22 cellular contexts compared by ENCODE assay signal in the genomic region with DNA sequence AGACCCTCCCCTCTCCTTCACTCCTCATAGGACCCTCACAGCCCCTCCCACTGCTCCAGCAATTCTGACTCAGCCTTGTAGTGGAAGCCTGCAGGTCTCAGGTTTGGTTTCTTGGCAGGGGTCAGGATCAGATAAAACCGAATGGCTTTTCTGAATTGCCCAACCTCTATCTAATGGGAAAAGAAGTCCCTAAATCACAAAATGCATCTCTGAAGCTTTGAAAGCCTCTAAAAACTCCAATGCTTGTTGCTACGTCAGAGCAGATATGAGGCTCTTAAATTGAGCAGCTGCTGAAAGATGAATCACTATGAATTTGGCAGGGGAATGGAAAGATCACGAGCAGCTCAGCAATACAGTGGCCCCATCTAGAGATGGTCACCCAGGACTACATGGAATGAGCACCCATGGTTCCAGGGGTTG.
DNase-seq lines count a peak whose midpoint lies in the region; ATAC-seq, FAIRE-seq and TF ChIP-seq lines count a peak whose summit lies in the region.
"Had no signal": no experiment of that assay in that cellular context is flagged by ENCODE, and none has a peak within 500 bp of the region (broad histone marks: within the 10 kb centered on the region; RNA-seq: fewer than 3 reads in every experiment).

No MANE protein-coding gene starts in this region.

- no peaks in the 10 kb centered on the region for H4K20me1 ChIP-seq in keratinocyte (ENCODE audit: control insufficient read depth, extremely low read depth, insufficient read depth, low read length)

- peaks cover 23% of the 10 kb centered on the region; the same call in 1 of the 2 replicates for H3K9me3 Mint-ChIP-seq in HFFc6

- DNase-seq in AG09309 (ENCODE audit: low read depth) (no peak), HFFc6 (peak; percentile 98), cardiac fibroblast (ENCODE audit: low read depth in 2 of 2) (peak; percentile 94 to 96), keratinocyte (ENCODE audit: low read depth, low spot score) (no peak)
- no peak for DNase-seq in stimulated activated CD4-positive, alpha-beta T cell treated with anti-CD3 and anti-CD28 coated beads, Interleukin-2, amount 100 ng/mL, for 48 hours
- DNase-seq: activated CD4-positive, alpha-beta T cell treated with anti-CD3 and anti-CD28 coated beads, Interleukin-2, amount 50 U/mL, for 4 hours; activated naive CD4-positive, alpha-beta T cell treated with anti-CD3 and anti-CD28 coated beads, Interleukin-2, amount 10 ng/mL, durations not matched to agents 7 days and 5 days; cortex of kidney; naive thymus-derived CD4-positive, alpha-beta T cell; NCI-H146; NCI-H2171 treated with DMSO at 0.1 percent for 48 hours; Peyer's patch; stimulated activated CD4-positive, alpha-beta T cell treated with anti-CD3 and anti-CD28 coated beads, Interleukin-4, amount 100 ng/mL, for 1 hour had no signal

- no peaks in the 10 kb centered on the region for H3K36me3 ChIP-seq in keratinocyte (ENCODE audit: control insufficient read depth in 2 of 2, extremely low read depth in 1 of 2, insufficient read depth in 2 of 2, low read length in 2 of 2)

- no peak overlapping the region for H3K9ac ChIP-seq in keratinocyte (ENCODE audit: control insufficient read depth, extremely low read depth, insufficient read depth, low read length)
- H3K9ac ChIP-seq: parathyroid adenoma had no signal

- TF ChIP-seq CTCF in AG09309 (IDR thresholded peaks at IDR 0.05; ENCODE audit: control insufficient read depth, insufficient read depth, low read depth, low read length, missing control alignments), result peak; percentile 29
- TF ChIP-seq CTCF in HFFc6 (IDR thresholded peaks at IDR 0.05), result no peak; the same call in 1 of the 2 replicates
- TF ChIP-seq CTCF in cardiac fibroblast (IDR thresholded peaks at IDR 0.05; ENCODE audit: low read depth, low read length), result peak; percentile 57
- peak; percentile 18 to 41 (median 18) for TF ChIP-seq CTCF in keratinocyte (optimal IDR thresholded peaks at IDR 0.05 in 1 of 3, IDR thresholded peaks at IDR 0.05 in 1 of 3, conservative IDR thresholded peaks at IDR 0.05 in 1 of 3; ENCODE audit: extremely low read depth in 1 of 3, insufficient read depth in 2 of 3, low read length in 3 of 3)

- H3K9me1 ChIP-seq in keratinocyte (ENCODE audit: control insufficient read depth, extremely low read depth, insufficient read depth, low read length), result no peaks in the 10 kb centered on the region

- no peaks in the 10 kb centered on the region; the same call in 1 of the 2 replicates for H3K27me3 Mint-ChIP-seq in HFFc6 (ENCODE audit: insufficient read depth)

- no peak overlapping the region for H3K27ac ChIP-seq in keratinocyte (ENCODE audit: control insufficient read depth, insufficient read depth, low read length)
- H3K27ac ChIP-seq: parathyroid adenoma, Peyer's patch had no signal

- H3K79me2 ChIP-seq in keratinocyte (ENCODE audit: control insufficient read depth, insufficient read depth, low read length), result no peaks in the 10 kb centered on the region
- H3K79me2 ChIP-seq: parathyroid adenoma had no signal

- no peaks in the 10 kb centered on the region for H3K27me3 ChIP-seq in keratinocyte (ENCODE audit: control insufficient read depth, extremely low read depth, insufficient read depth, low read length)
- H3K27me3 ChIP-seq: Peyer's patch had no signal

- H3K36me3 Mint-ChIP-seq in HFFc6 (ENCODE audit: low read depth), result peaks cover 55% of the 10 kb centered on the region

- no peaks in the 10 kb centered on the region for H3K4me1 ChIP-seq in keratinocyte (ENCODE audit: control insufficient read depth, extremely low read depth, insufficient read depth, low read length)
- H3K4me1 ChIP-seq: parathyroid adenoma, Peyer's patch had no signal

- FAIRE-seq in keratinocyte (lab: Jason Lieb, UNC), result no peak
- FAIRE-seq: GM12878, TTC549, urothelium cell line had no signal

- dilution Hi-C loops in keratinocyte (cut with MboI; ENCODE audit: extremely low pct_ligation_motif_present, low sequenced_read_pairs), result no loop called here

- no peaks in the 10 kb centered on the region for H3K9me3 ChIP-seq in keratinocyte (ENCODE audit: control insufficient read depth, low read depth, low read length)
- H3K9me3 ChIP-seq: Peyer's patch had no signal

- no peak overlapping the region for H2AFZ ChIP-seq in keratinocyte (ENCODE audit: control insufficient read depth, low read length)
- H2AFZ ChIP-seq: parathyroid adenoma had no signal

- H3K4me3 Mint-ChIP-seq in HFFc6, result peak overlapping the region; percentile 30
- H3K4me3 Mint-ChIP-seq: activated naive CD4-positive, alpha-beta T cell treated with anti-CD3 and anti-CD28 coated beads, Interleukin-2, amount 10 ng/mL, durations not matched to agents 7 days and 5 days; B cell; naive thymus-derived CD4-positive, alpha-beta T cell had no signal

- no peak overlapping the region for H3K4me2 ChIP-seq in keratinocyte (ENCODE audit: control insufficient read depth, extremely low read depth, insufficient read depth, low read depth, low read length)

- peak overlapping the region; percentile 93 for H3K27ac Mint-ChIP-seq in HFFc6
- H3K27ac Mint-ChIP-seq: activated naive CD4-positive, alpha-beta T cell treated with anti-CD3 and anti-CD28 coated beads, Interleukin-2, amount 10 ng/mL, durations not matched to agents 7 days and 5 days; B cell; naive thymus-derived CD4-positive, alpha-beta T cell had no signal

- no peak for ATAC-seq in HG02870 (IDR thresholded peaks at IDR 0.05; ENCODE audit: unreplicated experiment)
- no peak for ATAC-seq in GM18861 (IDR thresholded peaks at IDR 0.05; ENCODE audit: unreplicated experiment)
- no peak for ATAC-seq in HG02610 (IDR thresholded peaks at IDR 0.05; ENCODE audit: unreplicated experiment)
- ATAC-seq: naive thymus-derived CD4-positive, alpha-beta T cell had no signal

- H3K4me1 Mint-ChIP-seq in HFFc6 (ENCODE audit: low read depth), result peaks cover 49% of the 10 kb centered on the region
- H3K4me1 Mint-ChIP-seq: B cell; naive thymus-derived CD4-positive, alpha-beta T cell had no signal

- H3K4me3 ChIP-seq in AG09309 (ENCODE audit: control insufficient read depth, low read depth, low read length) (no peak overlapping the region), cardiac fibroblast (replicated peaks in 1 of 2; ENCODE audit: low read depth in 2 of 2, low read length in 2 of 2) (no peak overlapping the region), keratinocyte (ENCODE audit: control insufficient read depth in 2 of 3, extremely low read depth in 1 of 3, insufficient read depth in 2 of 3, low read depth in 1 of 3, low read length in 3 of 3) (no peak overlapping the region)
- H3K4me3 ChIP-seq: GM12878, lung, Peyer's patch had no signal

Comparison
In these comparisons a context has a peak if more than half of its experiments do, and no peak if none do; other contexts are left out.
1. DNase-seq: peak in HFFc6 (single experiment) and cardiac fibroblast (2 of 2); none in AG09309 (single experiment), keratinocyte (single experiment) and stimulated activated CD4-positive, alpha-beta T cell treated with anti-CD3 and anti-CD28 coated beads, Interleukin-2, amount 100 ng/mL, for 48 hours (0 of 2).